In genomic region chr9:131335356-131335755, GRCh38 we compare ENCODE assay signal across 1 cellular context.
TF ChIP-seq lines count a peak whose summit lies in the region.

No MANE protein-coding gene starts in this region.

TF ChIP-seq in K562, 482 proteins besides CTCF, POLR2A, EP300 and RAD21:
- no peak for TF ChIP-seq ZNF174 (CRISPR knock-in tag; IDR thresholded peaks at IDR 0.05)
- TF ChIP-seq RBFOX2 (IDR thresholded peaks at IDR 0.05; ENCODE audit: low read depth, low read length) = no peak
